ENCODE assay signal across 13 cellular contexts in the genomic region with DNA sequence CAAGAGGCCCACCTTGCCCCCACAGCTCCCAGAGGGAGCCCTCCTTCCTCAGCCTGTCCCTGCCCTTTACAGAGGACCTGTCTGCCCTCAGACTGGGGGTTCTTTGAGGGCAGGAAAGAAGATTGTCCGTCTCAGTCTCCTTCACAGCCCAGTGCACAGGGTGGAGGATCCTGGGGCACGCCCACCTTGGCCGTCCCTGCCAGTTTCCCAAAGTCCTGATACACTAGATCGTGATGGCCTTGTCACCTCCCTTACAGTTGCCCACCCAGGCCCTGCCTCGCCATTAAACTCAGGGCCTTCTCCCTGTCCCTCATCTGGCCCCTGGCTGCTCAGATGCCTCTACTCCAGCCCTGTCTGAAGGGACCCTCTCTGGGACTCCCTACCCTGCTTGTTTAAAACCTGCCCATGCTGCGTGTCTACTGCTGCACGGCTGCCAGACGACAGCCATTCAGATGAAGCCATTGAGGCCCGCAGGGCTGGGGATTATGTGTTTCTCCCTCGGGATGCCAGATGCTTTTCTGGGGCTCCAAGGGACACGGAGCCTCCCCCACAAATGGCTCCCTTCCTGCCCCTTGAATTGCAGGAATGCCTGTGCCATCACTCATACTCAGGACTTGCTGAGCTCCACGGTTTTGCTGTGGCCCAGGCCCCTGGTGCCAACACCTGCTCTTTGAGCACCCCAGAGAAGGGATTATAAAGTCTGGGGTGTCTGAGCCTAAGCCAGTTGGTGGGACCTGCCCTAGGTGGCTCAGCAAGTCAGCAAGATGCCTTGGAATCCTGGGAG. TPM values are rescaled to one million over a fixed set of nuclear protein-coding genes. Genes with fewer than 3 reads are reported as not detected.
DNase-seq lines count a peak whose midpoint lies in the region; ATAC-seq and TF ChIP-seq lines count a peak whose summit lies in the region.
"Had no signal": no experiment of that assay in that cellular context is flagged by ENCODE, and none has a peak within 500 bp of the region (broad histone marks: within the 10 kb centered on the region; RNA-seq: fewer than 3 reads in every experiment).

No MANE protein-coding gene starts in this region.

- H3K27ac ChIP-seq in cingulate gyrus (ENCODE audit: low read depth, low read length) (peak overlapping the region; percentile 94), neural progenitor cell (no peak overlapping the region)
- H3K27ac ChIP-seq: KMS-11 had no signal

- no peaks in the 10 kb centered on the region for H3K9me3 ChIP-seq in neural progenitor cell (ENCODE audit: low read depth)

- H4K20me1 ChIP-seq in neural progenitor cell (ENCODE audit: low read depth), result no peaks in the 10 kb centered on the region

- peak; percentile 17 for DNase-seq in AG08396 (ENCODE audit: low spot score)
- peak; percentile 13 for DNase-seq in HS-5 (ENCODE audit: low read depth)
- DNase-seq in neural progenitor cell (ENCODE audit: low spot score), result no peak
- DNase-seq in NCI-H187 treated with DMSO at 0.1 percent for 48 hours (lab: John Stamatoyannopoulos, UW), result no peak
- no peak for DNase-seq in hippocampal formation (lab: John Stamatoyannopoulos, UW)
- DNase-seq: activated CD8-positive, alpha-beta T cell treated with anti-CD3 and anti-CD28 coated beads, Interleukin-2, amount 10 ng/mL, durations not matched to agents 7 days and 5 days; erythroblast; left cardiac atrium had no signal

- H3K79me2 ChIP-seq in neural progenitor cell (ENCODE audit: low read depth), result no peaks in the 10 kb centered on the region

- H3K4me2 ChIP-seq in neural progenitor cell, result no peak overlapping the region
- H3K4me2 ChIP-seq: KMS-11 had no signal

- H3K36me3 Mint-ChIP-seq in neural progenitor cell, result no peaks in the 10 kb centered on the region

- no peak overlapping the region for H3K4me3 ChIP-seq in neural progenitor cell

- no peaks in the 10 kb centered on the region for H3K27me3 ChIP-seq in neural progenitor cell

- H3K36me3 ChIP-seq in neural progenitor cell, result no peaks in the 10 kb centered on the region

- H3K4me3 Mint-ChIP-seq in neural progenitor cell, result no peak overlapping the region
- H3K4me3 Mint-ChIP-seq: activated CD8-positive, alpha-beta T cell treated with anti-CD3 and anti-CD28 coated beads, Interleukin-2, amount 10 ng/mL, durations not matched to agents 7 days and 5 days had no signal

- no peak overlapping the region for H3K9ac ChIP-seq in neural progenitor cell
- H3K9ac ChIP-seq: KMS-11 had no signal

- H3K9me3 Mint-ChIP-seq in neural progenitor cell, result no peaks in the 10 kb centered on the region

- no peaks in the 10 kb centered on the region for H3F3A ChIP-seq in neural progenitor cell (ENCODE audit: low read depth)

- peaks cover 6% of the 10 kb centered on the region for H3K27me3 Mint-ChIP-seq in neural progenitor cell (ENCODE audit: insufficient read depth, low read depth)

- H2AFZ ChIP-seq in neural progenitor cell (replicated peaks), result no peak overlapping the region

- no peak for TF ChIP-seq CTCF in neural progenitor cell (IDR thresholded peaks at IDR 0.05)

- peak overlapping the region; percentile 76 for H3K27ac Mint-ChIP-seq in neural progenitor cell
- H3K27ac Mint-ChIP-seq: activated CD8-positive, alpha-beta T cell treated with anti-CD3 and anti-CD28 coated beads, Interleukin-2, amount 10 ng/mL, durations not matched to agents 7 days and 5 days had no signal

- no peaks in the 10 kb centered on the region for H3K4me1 ChIP-seq in neural progenitor cell

- ATAC-seq in GM21528 (IDR thresholded peaks at IDR 0.05; ENCODE audit: low FRiP score, unreplicated experiment), result no peak
- no peak for ATAC-seq in GM18861 (IDR thresholded peaks at IDR 0.05; ENCODE audit: unreplicated experiment)
- ATAC-seq: activated CD8-positive, alpha-beta T cell treated with anti-CD3 and anti-CD28 coated beads, Interleukin-2, amount 10 ng/mL, durations not matched to agents 7 days and 5 days; left cardiac atrium had no signal

- H3K4me1 Mint-ChIP-seq in neural progenitor cell, result peaks cover 12% of the 10 kb centered on the region

RNA-seq across cellular contexts. Expression of a gene that starts 27.8 kb away (rescaled TPM):
- total RNA-seq in neural progenitor cell (ENCODE audit: low replicate concordance), result 0.11 and 0.22 TPM in 2 replicates
- total RNA-seq: pulmonary artery endothelial cell had no signal

RNA-seq across cellular contexts. Expression of a gene that starts 57.4 kb away (rescaled TPM):
- 16.0 and 19.3 TPM in 2 replicates for total RNA-seq in neural progenitor cell (ENCODE audit: low replicate concordance)

RNA-seq across cellular contexts. Expression of a gene that starts 57.8 kb away (rescaled TPM):
- 0.12 TPM in 1 of 2 replicates, not detected in the other for total RNA-seq in neural progenitor cell (ENCODE audit: low replicate concordance)

Comparison
In these comparisons a context has a peak if more than half of its experiments do, and no peak if none do; other contexts are left out.
1. DNase-seq: peak in AG08396 (single experiment) and HS-5 (single experiment); none in neural progenitor cell (single experiment), NCI-H187 treated with DMSO at 0.1 percent for 48 hours (single experiment) and hippocampal formation (0 of 2).